Comparison of ENCODE assay signal across 8 cellular contexts in genomic region chr3:127547761-127548605, GRCh38. TPM values are rescaled to one million over a fixed set of nuclear protein-coding genes. Genes with fewer than 3 reads are reported as not detected.
DNase-seq lines count a peak whose midpoint lies in the region; ATAC-seq, FAIRE-seq and TF ChIP-seq lines count a peak whose summit lies in the region.

No MANE protein-coding gene starts in this region.

- peak overlapping the region; percentile 96 for H3K4me2 ChIP-seq in HCT116 (ENCODE audit: low read length)
- H3K4me2 ChIP-seq in keratinocyte (ENCODE audit: control insufficient read depth, extremely low read depth, insufficient read depth, low read depth, low read length) = peak overlapping the region; percentile 74

- POLR2A ChIA-PET in HCT116 (lab: Charles Lee) = no interaction called here

- H3K4me1 ChIP-seq in HCT116 (ENCODE audit: control insufficient read depth in 1 of 2, insufficient read depth in 2 of 2, low read length in 2 of 2) = peaks cover 10 to 23% of the 10 kb centered on the region in 2 experiments; a peak in 3 of 4 replicates
- H3K4me1 ChIP-seq in keratinocyte (ENCODE audit: control insufficient read depth, extremely low read depth, insufficient read depth, low read length) = peaks cover 2% of the 10 kb centered on the region

- BruUV-seq in HCT116 (replicated peaks; lab: Mats Ljungman, UMichigan) = no TSS peak

- H2AFZ ChIP-seq in HCT116 (ENCODE audit: low read depth, low read length, poor library complexity, severe bottlenecking) (peak overlapping the region; percentile 91), keratinocyte (ENCODE audit: control insufficient read depth, low read length) (peak overlapping the region; percentile 80)

- FAIRE-seq in keratinocyte (lab: Jason Lieb, UNC) = no peak

- no peaks in the 10 kb centered on the region for H3K9me2 ChIP-seq in HCT116 (ENCODE audit: insufficient read depth)

- dilution Hi-C loops in keratinocyte (cut with MboI; ENCODE audit: extremely low pct_ligation_motif_present, low sequenced_read_pairs) = no loop called here

- no peaks in the 10 kb centered on the region for H4K20me1 ChIP-seq in HCT116 (ENCODE audit: insufficient read depth)
- no peaks in the 10 kb centered on the region for H4K20me1 ChIP-seq in keratinocyte (ENCODE audit: control insufficient read depth, extremely low read depth, insufficient read depth, low read length)

- peak; percentile 32 to 72 (median 49); a peak in 5 of 6 replicates for TF ChIP-seq CTCF in HCT116 (IDR thresholded peaks at IDR 0.05 in 2 of 3, conservative IDR thresholded peaks at IDR 0.05 in 1 of 3; ENCODE audit: borderline replicate concordance in 1 of 3, insufficient read depth in 1 of 3, low read depth in 2 of 3, low read length in 2 of 3)
- TF ChIP-seq CTCF in keratinocyte (optimal IDR thresholded peaks at IDR 0.05 in 1 of 3, IDR thresholded peaks at IDR 0.05 in 1 of 3, conservative IDR thresholded peaks at IDR 0.05 in 1 of 3; ENCODE audit: extremely low read depth in 1 of 3, insufficient read depth in 2 of 3, low read length in 3 of 3) = peak in 2 of 3 experiments; percentile 71 to 85

- H3K79me2 ChIP-seq in HCT116 (ENCODE audit: insufficient read depth, low read length) = no peaks in the 10 kb centered on the region
- H3K79me2 ChIP-seq in keratinocyte (ENCODE audit: control insufficient read depth, insufficient read depth, low read length) = no peaks in the 10 kb centered on the region

- H3K4me3 ChIP-seq in HCT116 (replicated peaks in 1 of 2; ENCODE audit: low read depth in 1 of 2, low read length in 2 of 2) (peak overlapping the region; percentile 47 to 62), keratinocyte (ENCODE audit: control insufficient read depth in 2 of 3, extremely low read depth in 1 of 3, insufficient read depth in 2 of 3, low read depth in 1 of 3, low read length in 3 of 3) (peak overlapping the region; percentile 32 to 47 (median 42))

- H3K27ac ChIP-seq in HCT116 (ENCODE audit: low read depth, low read length) (peak overlapping the region; percentile 62; the same call in 1 of the 2 replicates), caudate nucleus (ENCODE audit: low read depth, low read length) (no peak overlapping the region), keratinocyte (ENCODE audit: control insufficient read depth, insufficient read depth, low read length) (no peak overlapping the region)

- peak; percentile 38 for TF ChIP-seq POLR2A in HCT116 (IDR thresholded peaks at IDR 0.05; ENCODE audit: borderline replicate concordance, extremely low read depth, insufficient read depth, insufficient read length)

- DNase-seq in D341Med (ENCODE audit: low spot score) (peak; percentile 95), HCT116 (ENCODE audit: low read depth, low spot score) (peak; percentile 29), NCI-H2107 (lab: John Stamatoyannopoulos, UW) (peak; percentile 38), caudate nucleus (lab: John Stamatoyannopoulos, UW) (peak in 54 of 61 donors; percentile 17 to 78 (median 50)), keratinocyte (ENCODE audit: low read depth, low spot score) (no peak)
- peak; percentile 88 for DNase-seq in stimulated activated CD4-positive, alpha-beta T cell treated with anti-CD3 and anti-CD28 coated beads, Interleukin-15, amount 100 ng/mL, for 24 hours

- ATAC-seq in HCT116 (peak; percentile 82), HG03139 (IDR thresholded peaks at IDR 0.05; ENCODE audit: unreplicated experiment) (no peak)
- peak; percentile 84 to 86 for ATAC-seq in activated CD4-positive, CD25-positive, alpha-beta regulatory T cell treated with anti-CD3 and anti-CD28 coated beads, Interleukin-2, amount 50 U/mL, for 24 hours

- CTCF ChIA-PET in HCT116 (lab: Charles Lee) = interaction anchor here (0.7 to 2.8 kb wide), 10 partner anchors 8 to 1025 kb away, joined by 3 to 14 read pairs (median 4); no protein-coding TSS in a partner anchor

- intact Hi-C loops in HCT116 (cut with micrococcal nuclease) = loop anchor here (10.0 kb wide), 2 partner anchors 173 to 1413 kb away; no protein-coding TSS in a partner anchor

- TF ChIP-seq RAD21 in HCT116 (IDR thresholded peaks at IDR 0.05; ENCODE audit: low read depth) = peak; percentile 64

- H3K9ac ChIP-seq in HCT116 (ENCODE audit: low read length) (peak overlapping the region; percentile 51), keratinocyte (ENCODE audit: control insufficient read depth, extremely low read depth, insufficient read depth, low read length) (no peak overlapping the region)

- no peaks in the 10 kb centered on the region for H3K27me3 ChIP-seq in HCT116 (ENCODE audit: insufficient read depth, low read length)
- peaks cover 5% of the 10 kb centered on the region for H3K27me3 ChIP-seq in keratinocyte (ENCODE audit: control insufficient read depth, extremely low read depth, insufficient read depth, low read length)

- H3K9me1 ChIP-seq in keratinocyte (ENCODE audit: control insufficient read depth, extremely low read depth, insufficient read depth, low read length) = no peaks in the 10 kb centered on the region

- H3K36me3 ChIP-seq in HCT116 (ENCODE audit: control insufficient read depth in 1 of 2, insufficient read depth in 2 of 2, low read length in 2 of 2) (no peaks in the 10 kb centered on the region), keratinocyte (ENCODE audit: control insufficient read depth in 2 of 2, extremely low read depth in 1 of 2, insufficient read depth in 2 of 2, low read length in 2 of 2) (no peaks in the 10 kb centered on the region)

- RAD21 ChIA-PET in HCT116 (lab: Charles Lee; ENCODE audit: low non-redundant PET in 1 of 2, low total read pairs in 2 of 2, uncharacterized antibody in 2 of 2, unreplicated experiment in 2 of 2) = interaction anchor here (0.8 to 0.9 kb wide), 3 partner anchors 92 to 1041 kb away, joined by 3 to 5 read pairs (median 4); no protein-coding TSS in a partner anchor

- H3K9me3 ChIP-seq in HCT116 (ENCODE audit: control insufficient read depth in 1 of 2, insufficient read depth in 1 of 2, low read depth in 1 of 2, low read length in 2 of 2) (no peaks in the 10 kb centered on the region), keratinocyte (ENCODE audit: control insufficient read depth, low read depth, low read length) (no peaks in the 10 kb centered on the region)

TF ChIP-seq in HCT116, 20 proteins besides CTCF, POLR2A, EP300 and RAD21:
- no peak for TF ChIP-seq ZNF274 (IDR thresholded peaks at IDR 0.05; ENCODE audit: low read depth, low read length)
- TF ChIP-seq FOSL1 (IDR thresholded peaks at IDR 0.05; ENCODE audit: low read depth) = no peak
- TF ChIP-seq EGR1 (IDR thresholded peaks at IDR 0.05; ENCODE audit: low read depth) = no peak
- TF ChIP-seq EZH2phosphoT487 (IDR thresholded peaks at IDR 0.05; ENCODE audit: borderline replicate concordance) = no peak
- TF ChIP-seq POLR2AphosphoS5 (IDR thresholded peaks at IDR 0.05; ENCODE audit: low read depth, low read length) = peak; percentile 34; the same call in 1 of the 2 replicates
- TF ChIP-seq YY1 (IDR thresholded peaks at IDR 0.05; ENCODE audit: extremely low read depth, insufficient replicate concordance, low read depth, low read length) = peak; percentile 62
- TF ChIP-seq, protein P1, sequence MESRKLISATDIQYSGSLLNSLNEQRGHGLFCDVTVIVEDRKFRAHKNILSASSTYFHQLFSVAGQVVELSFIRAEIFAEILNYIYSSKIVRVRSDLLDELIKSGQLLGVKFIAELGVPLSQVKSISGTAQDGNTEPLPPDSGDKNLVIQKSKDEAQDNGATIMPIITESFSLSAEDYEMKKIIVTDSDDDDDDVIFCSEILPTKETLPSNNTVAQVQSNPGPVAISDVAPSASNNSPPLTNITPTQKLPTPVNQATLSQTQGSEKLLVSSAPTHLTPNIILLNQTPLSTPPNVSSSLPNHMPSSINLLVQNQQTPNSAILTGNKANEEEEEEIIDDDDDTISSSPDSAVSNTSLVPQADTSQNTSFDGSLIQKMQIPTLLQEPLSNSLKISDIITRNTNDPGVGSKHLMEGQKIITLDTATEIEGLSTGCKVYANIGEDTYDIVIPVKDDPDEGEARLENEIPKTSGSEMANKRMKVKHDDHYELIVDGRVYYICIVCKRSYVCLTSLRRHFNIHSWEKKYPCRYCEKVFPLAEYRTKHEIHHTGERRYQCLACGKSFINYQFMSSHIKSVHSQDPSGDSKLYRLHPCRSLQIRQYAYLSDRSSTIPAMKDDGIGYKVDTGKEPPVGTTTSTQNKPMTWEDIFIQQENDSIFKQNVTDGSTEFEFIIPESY (IDR thresholded peaks at IDR 0.05; ENCODE audit: extremely low read depth, insufficient replicate concordance, low read length) = no peak
- no peak for TF ChIP-seq EZH2 (IDR thresholded peaks at IDR 0.05)

RNA-seq across cellular contexts. Expression of gene TPRA1, which starts 42.5 kb away (rescaled TPM):
- 35.1 TPM for total RNA-seq in HCT116 (2021; ENCODE audit: unreplicated experiment)
- 31.4 and 31.8 TPM in 2 replicates for polyA plus RNA-seq in HCT116 (2012)
- polyA plus RNA-seq in keratinocyte = 22.2 to 43.5 TPM (median 23.7 TPM) in 3 replicates
- polyA plus RNA-seq in keratinocyte (2011; ENCODE audit: low read depth) = 4.2 TPM
- polyA plus RNA-seq in keratinocyte (2011; cell fraction: cytosol; rRNA removed) = 20.7 and 28.7 TPM in 2 replicates
- 42.7 and 50.1 TPM in 2 replicates for polyA plus RNA-seq in keratinocyte (2011; cell fraction: nucleus; rRNA removed)
- 23.9 and 46.1 TPM in 2 replicates for polyA plus RNA-seq in keratinocyte (2012; ENCODE audit: low replicate concordance)
- 26.4 to 61.1 TPM (median 51.2 TPM) in 3 replicates for polyA minus RNA-seq in keratinocyte
- 47.6 TPM for polyA minus RNA-seq in keratinocyte (2011; cell fraction: cytosol; rRNA and poly(A)+ RNA removed)
- polyA minus RNA-seq in keratinocyte (2011; cell fraction: nucleus; rRNA and poly(A)+ RNA removed) = 25.0 and 27.0 TPM in 2 replicates

RNA-seq across cellular contexts. Expression of gene MCM2, which starts 50.2 kb away (rescaled TPM):
- 145 TPM for total RNA-seq in HCT116 (2021; ENCODE audit: unreplicated experiment)
- 88.8 and 90.6 TPM in 2 replicates for polyA plus RNA-seq in HCT116 (2012)
- 9.4 to 24.0 TPM (median 18.3 TPM) in 3 replicates for polyA plus RNA-seq in keratinocyte
- 0.90 TPM for polyA plus RNA-seq in keratinocyte (2011; ENCODE audit: low read depth)
- polyA plus RNA-seq in keratinocyte (2011; cell fraction: cytosol; rRNA removed) = 8.0 and 9.9 TPM in 2 replicates
- polyA plus RNA-seq in keratinocyte (2011; cell fraction: nucleus; rRNA removed) = 13.3 and 14.7 TPM in 2 replicates
- polyA plus RNA-seq in keratinocyte (2012; ENCODE audit: low replicate concordance) = 1.0 and 20.8 TPM in 2 replicates
- 16.0 to 49.9 TPM (median 34.8 TPM) in 3 replicates for polyA minus RNA-seq in keratinocyte
- polyA minus RNA-seq in keratinocyte (2011; cell fraction: cytosol; rRNA and poly(A)+ RNA removed) = 22.4 TPM
- polyA minus RNA-seq in keratinocyte (2011; cell fraction: nucleus; rRNA and poly(A)+ RNA removed) = 10.8 and 10.9 TPM in 2 replicates
